In the genomic region with DNA sequence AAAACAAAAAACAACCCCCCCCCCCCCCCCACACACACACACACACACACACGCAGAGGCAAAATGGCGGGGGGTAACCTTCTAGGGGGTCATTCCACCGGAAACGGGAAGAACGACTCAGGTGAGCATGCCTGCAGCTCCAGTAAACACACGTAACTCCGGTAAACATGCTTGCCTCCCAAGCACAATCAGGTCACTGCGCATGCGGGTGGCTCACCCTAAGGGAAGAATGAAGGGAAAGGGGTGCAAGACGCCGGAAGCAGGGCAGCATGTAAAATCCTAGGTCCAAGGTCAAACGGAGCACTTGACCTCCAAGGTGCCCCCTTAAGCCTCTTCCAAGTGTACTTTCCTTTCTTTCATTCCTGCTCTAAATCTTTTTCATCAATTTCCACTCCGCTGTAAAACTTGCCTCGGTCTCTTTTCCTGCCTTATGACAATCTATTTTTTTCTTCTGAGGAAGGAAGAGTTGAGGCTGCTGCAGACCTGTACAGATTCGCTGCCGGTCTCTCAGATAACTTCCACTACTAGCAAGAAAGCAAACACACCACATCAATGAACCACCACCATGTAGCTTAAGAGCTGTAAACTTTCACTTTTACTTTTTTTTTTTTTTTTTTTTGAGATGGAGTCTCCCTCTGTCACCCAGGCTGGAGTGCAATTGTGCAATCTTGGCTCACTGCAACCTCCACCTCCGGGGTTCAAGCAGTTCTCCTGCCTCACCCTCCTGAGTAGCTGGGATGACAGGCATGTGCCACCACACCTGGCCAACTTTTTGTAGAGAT, we compare ENCODE assay signal across 8 cellular contexts. TPM values are rescaled to one million over a fixed set of nuclear protein-coding genes. Genes with fewer than 3 reads are reported as not detected.
DNase-seq lines count a peak whose midpoint lies in the region; ATAC-seq and TF ChIP-seq lines count a peak whose summit lies in the region.

No MANE protein-coding gene starts in this region.

- POLR2A ChIA-PET in PC-3 (lab: Charles Lee; ENCODE audit: unreplicated experiment) = interaction anchor here (0.5 to 0.7 kb wide), 2 partner anchors 39 to 54 kb away, joined by 3 read pairs; a partner anchor contains a TSS

- no peak for TF ChIP-seq POLR2A in gastroesophageal sphincter (IDR thresholded peaks at IDR 0.05)

- no peak overlapping the region for H3K27ac ChIP-seq in GM23248
- peak overlapping the region; percentile 65 for H3K27ac ChIP-seq in PC-3 (ENCODE audit: low read length)
- peak overlapping the region; percentile 92 for H3K27ac ChIP-seq in caudate nucleus (ENCODE audit: low read depth, low read length)
- H3K27ac ChIP-seq in gastroesophageal sphincter = no peak overlapping the region

- H3K4me1 ChIP-seq in GM23248 (ENCODE audit: insufficient read depth) (peaks cover 3% of the 10 kb centered on the region; the same call in 1 of the 2 replicates), PC-3 (ENCODE audit: insufficient read depth, low read length) (peaks cover 16% of the 10 kb centered on the region), gastroesophageal sphincter (peaks cover 0 to 17% (median 4%) of the 10 kb centered on the region in 3 donors)

- H3F3A ChIP-seq in GM23248 (ENCODE audit: insufficient read depth) = no peaks in the 10 kb centered on the region
- H3F3A ChIP-seq in PC-3 (ENCODE audit: low read length, unreplicated experiment) = no peaks in the 10 kb centered on the region

- no peak overlapping the region for H3K4me3 ChIP-seq in GM23248
- peak overlapping the region; percentile 71 for H3K4me3 ChIP-seq in PC-3 (ENCODE audit: low read length)
- H3K4me3 ChIP-seq in gastroesophageal sphincter = no peak overlapping the region

- intact Hi-C loops in PC-3 (cut with micrococcal nuclease) = loop anchor here (2.0 kb wide), 2 partner anchors 85 to 173 kb away; no protein-coding TSS in a partner anchor

- H3K36me3 ChIP-seq in GM23248 (ENCODE audit: low read depth) (no peaks in the 10 kb centered on the region), PC-3 (ENCODE audit: low read depth, low read length) (no peaks in the 10 kb centered on the region), gastroesophageal sphincter (no peaks in the 10 kb centered on the region)

- no peak for TF ChIP-seq EP300 in gastroesophageal sphincter (IDR thresholded peaks at IDR 0.05)

- H3K9me2 ChIP-seq in GM23248 (ENCODE audit: insufficient read depth) (no peaks in the 10 kb centered on the region), PC-3 (replicated peaks; ENCODE audit: low read length) (no peaks in the 10 kb centered on the region)

- CTCF ChIA-PET in PC-3 (lab: Charles Lee) = no interaction called here

- H3K27me3 ChIP-seq in GM23248 (replicated peaks; ENCODE audit: insufficient read depth) = no peaks in the 10 kb centered on the region
- no peaks in the 10 kb centered on the region for H3K27me3 ChIP-seq in PC-3 (ENCODE audit: low read length)
- H3K27me3 ChIP-seq in gastroesophageal sphincter = no peaks in the 10 kb centered on the region

- peak overlapping the region; percentile 95 for H2AFZ ChIP-seq in GM23248
- peak overlapping the region; percentile 95 for H2AFZ ChIP-seq in PC-3 (ENCODE audit: low read length)

- ATAC-seq in PC-3 = peak; percentile 46
- ATAC-seq in HG03469 (IDR thresholded peaks at IDR 0.05; ENCODE audit: unreplicated experiment) = no peak
- ATAC-seq in gastroesophageal sphincter = no peak
- no peak for ATAC-seq in HG02884 (IDR thresholded peaks at IDR 0.05; ENCODE audit: unreplicated experiment)

- H4K20me1 ChIP-seq in GM23248 (ENCODE audit: insufficient read depth) = no peaks in the 10 kb centered on the region
- H4K20me1 ChIP-seq in PC-3 (ENCODE audit: low read length) = no peaks in the 10 kb centered on the region

- 67 to 74% methylated on average over 15 to 17 of the region's 17 CpGs for WGBS in GM23248 (ENCODE audit: low coverage in 1 of 2, low lambda C conversion rate in 2 of 2, missing lambda C conversion rate in 2 of 2), 2 experiments
- 62 to 75% methylated on average over 6 to 11 of the region's 17 CpGs for WGBS in gastroesophageal sphincter (ENCODE audit: low coverage in 1 of 2), 2 donors

- DNase-seq in GM23248 (no peak), PC-3 (peak; percentile 78), caudate nucleus (lab: John Stamatoyannopoulos, UW) (no peak), occipital lobe (lab: John Stamatoyannopoulos, UW) (no peak)
- DNase-seq in stimulated activated CD4-positive, alpha-beta T cell treated with anti-CD3 and anti-CD28 coated beads, Interleukin-12 subunit alpha, Interleukin-12 subunit beta, amount 100 ng/mL, for 48 hours (ENCODE audit: low read depth in 2 of 3, low spot score in 1 of 3) = peak in 2 of 3 donors; percentile 30 to 37

- H3K9ac ChIP-seq in GM23248 = no peak overlapping the region
- H3K9ac ChIP-seq in PC-3 (ENCODE audit: low read length) = peak overlapping the region; percentile 78

- no peaks in the 10 kb centered on the region for H3K79me2 ChIP-seq in GM23248 (ENCODE audit: insufficient read depth)
- no peaks in the 10 kb centered on the region for H3K79me2 ChIP-seq in PC-3 (ENCODE audit: low read length)

- in situ Hi-C loops in GM23248 (cut with MboI) = no loop called here

- TF ChIP-seq CTCF in PC-3 (conservative IDR thresholded peaks at IDR 0.05; ENCODE audit: low read depth, low read length) (no peak), gastroesophageal sphincter (IDR thresholded peaks at IDR 0.05) (no peak)

- no TSS peak for BruUV-seq in PC-3 (replicated peaks; lab: Mats Ljungman, UMichigan)

- H3K4me2 ChIP-seq in GM23248 (ENCODE audit: unreplicated experiment) = no peak overlapping the region
- H3K4me2 ChIP-seq in PC-3 (ENCODE audit: low read length) = peak overlapping the region; percentile 93

- H3K9me3 ChIP-seq in GM23248 (ENCODE audit: low read depth) (no peaks in the 10 kb centered on the region), PC-3 (ENCODE audit: low read length) (no peaks in the 10 kb centered on the region), gastroesophageal sphincter (no peaks in the 10 kb centered on the region)

RNA-seq across cellular contexts. Expression of a gene that starts 21.0 kb away (rescaled TPM):
- 17.3 and 29.0 TPM in 2 replicates for total RNA-seq in GM23248 (2014; rRNA removed; shearing (Covaris generic))
- 28.1 and 28.3 TPM in 2 replicates for polyA plus RNA-seq in GM23248 (2016; fragmentation: Nextera tagmentation; extraction: Ambion mirVana)
- 49.3 and 56.3 TPM in 2 replicates for total RNA-seq in PC-3 (2014; rRNA removed)
- total RNA-seq in occipital lobe = 0.78 TPM
- 10 to 100 TPM in 3 of 4 donors, 1 to 10 TPM in 1; 9.6 to 20.9 (median 14.0) TPM for total RNA-seq in gastroesophageal sphincter

RNA-seq across cellular contexts. Expression of a gene that starts 42.8 kb away (rescaled TPM):
- total RNA-seq in GM23248 (2014; rRNA removed; shearing (Covaris generic)) = 12.0 and 12.3 TPM in 2 replicates
- 5.4 and 6.0 TPM in 2 replicates for polyA plus RNA-seq in GM23248 (2016; fragmentation: Nextera tagmentation; extraction: Ambion mirVana)
- total RNA-seq in PC-3 (2014; rRNA removed) (7.0 and 8.9 TPM in 2 replicates), occipital lobe (30.9 TPM), gastroesophageal sphincter (10 to 100 TPM in 2 of 4 donors, 1 to 10 TPM in 2; 7.2 to 12.0 (median 10.4) TPM)

RNA-seq across cellular contexts. Expression of a gene that starts 44.0 kb away (rescaled TPM):
- 179 and 205 TPM in 2 replicates for total RNA-seq in GM23248 (2014; rRNA removed; shearing (Covaris generic))
- 151 and 158 TPM in 2 replicates for polyA plus RNA-seq in GM23248 (2016; fragmentation: Nextera tagmentation; extraction: Ambion mirVana)
- 297 and 343 TPM in 2 replicates for total RNA-seq in PC-3 (2014; rRNA removed)
- 23.2 TPM for total RNA-seq in occipital lobe
- total RNA-seq in gastroesophageal sphincter = 100 to 1,000 TPM in 3 of 4 donors, 10 to 100 TPM in 1; 65.6 to 192 (median 138) TPM

RNA-seq across cellular contexts. Expression of a gene that starts 53.5 kb away (rescaled TPM):
- total RNA-seq in GM23248 (2014; rRNA removed; shearing (Covaris generic)) = 10.4 and 12.9 TPM in 2 replicates
- 12.5 and 12.7 TPM in 2 replicates for polyA plus RNA-seq in GM23248 (2016; fragmentation: Nextera tagmentation; extraction: Ambion mirVana)
- total RNA-seq in PC-3 (2014; rRNA removed) (12.5 and 17.0 TPM in 2 replicates), occipital lobe (31.8 TPM), gastroesophageal sphincter (10 to 100 TPM; 11.2 to 34.2 (median 15.2) TPM)

Comparison
In these comparisons a context has a peak if more than half of its experiments do, and no peak if none do; other contexts are left out.
1. DNase-seq: peak in PC-3 (single experiment) and stimulated activated CD4-positive, alpha-beta T cell treated with anti-CD3 and anti-CD28 coated beads, Interleukin-12 subunit alpha, Interleukin-12 subunit beta, amount 100 ng/mL, for 48 hours (2 of 3); none in GM23248 (single experiment), caudate nucleus (0 of 61) and occipital lobe (single experiment).
2. H3K27ac ChIP-seq: peak in PC-3 (single experiment) and caudate nucleus (single experiment); none in GM23248 (single experiment) and gastroesophageal sphincter (0 of 4).